ENCODE assay signal across 1 cellular context in the genomic region with DNA sequence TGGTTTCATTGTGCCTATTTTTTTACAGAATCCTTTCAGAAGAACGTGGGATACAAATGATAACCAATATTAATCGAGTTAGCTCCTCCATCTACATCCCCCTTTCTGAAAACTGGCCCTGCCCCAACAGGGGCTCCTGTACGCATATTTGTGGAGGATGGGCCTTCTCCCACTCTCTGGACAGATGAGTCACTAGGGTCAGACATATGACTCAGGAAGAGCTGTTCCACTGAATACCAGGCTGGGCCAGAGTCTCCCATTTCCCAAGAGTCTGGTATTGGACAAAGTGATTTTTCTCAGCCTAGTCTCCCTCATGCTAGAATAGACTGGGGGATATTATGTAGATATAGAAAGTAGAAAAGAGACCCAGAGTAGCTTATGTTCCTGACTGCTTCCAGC.
TF ChIP-seq lines count a peak whose summit lies in the region.

No MANE protein-coding gene starts in this region.

TF ChIP-seq in IMR-90, 13 proteins besides CTCF, POLR2A, EP300 and RAD21 (continued from another document):
- no peak for TF ChIP-seq CHD1 (IDR thresholded peaks at IDR 0.05; ENCODE audit: low read depth, low read length)
- TF ChIP-seq MAFK (IDR thresholded peaks at IDR 0.05; ENCODE audit: low read depth, low read length) = no peak
- peak; percentile 98 for TF ChIP-seq FOS (IDR thresholded peaks at IDR 0.05; ENCODE audit: low read depth, low read length)
- TF ChIP-seq ELK1 (IDR thresholded peaks at IDR 0.05; ENCODE audit: borderline replicate concordance, low read depth, low read length) = no peak
- no peak for TF ChIP-seq MAZ (IDR thresholded peaks at IDR 0.05; ENCODE audit: borderline replicate concordance, low read depth, low read length)
- peak; percentile 76 for TF ChIP-seq CEBPB (IDR thresholded peaks at IDR 0.05; ENCODE audit: low read depth, low read length)
- TF ChIP-seq MXI1 (IDR thresholded peaks at IDR 0.05; ENCODE audit: borderline replicate concordance, low read depth, low read length) = no peak
- TF ChIP-seq SMC3 (IDR thresholded peaks at IDR 0.05; ENCODE audit: low read depth, low read length) = 0 out of 2 replicates have a peak, but pooled peaks have one; percentile 12
- TF ChIP-seq BHLHE40 (IDR thresholded peaks at IDR 0.05; ENCODE audit: low read depth, low read length) = peak; percentile 60; the same call in 1 of the 2 replicates
- TF ChIP-seq RFX5 (IDR thresholded peaks at IDR 0.05; ENCODE audit: low read depth, low read length) = no peak
